Comparison of ENCODE assay signal across 19 cellular contexts in genomic region chr4:169044723-169045447, GRCh38.
"Had no signal": no experiment of that assay in that cellular context is flagged by ENCODE, and none has a peak within 500 bp of the region (broad histone marks: within the 10 kb centered on the region; RNA-seq: fewer than 3 reads in every experiment).

No MANE protein-coding gene starts in this region.

- FAIRE-seq: K562, RCC 7860 had no signal

- H3K36me3 ChIP-seq: SJSA1 had no signal

- H3K9me3 ChIP-seq: SJSA1 had no signal

- DNase-seq: Kasumi-1, MM.1S, NCI-H1105, NCI-H1436 treated with DMSO at 0.1 percent for 48 hours, NCI-H1694, NCI-H1930, NCI-H2081, NCI-H2107, NCI-H2227 treated with DMSO at 0.1 percent for 48 hours, NCI-H526 treated with DMSO at 0.1 percent for 48 hours, NCI-H774, Right ventricle myocardium superior, RPMI8226, SIG-M5 had no signal

- H3K4me3 ChIP-seq: K562, SJSA1, SK-N-MC had no signal

- H3K27me3 ChIP-seq: SJSA1 had no signal

- H3K27ac ChIP-seq: KMS-11, SJSA1, SK-N-MC had no signal

- H3K4me2 ChIP-seq: KMS-11 had no signal

- H3K9ac ChIP-seq: KMS-11 had no signal

- H3K4me1 ChIP-seq: SJSA1 had no signal
